Comparison of ENCODE assay signal across 33 cellular contexts in genomic region chr10:46305986-46306385, GRCh38. TPM values are rescaled to one million over a fixed set of nuclear protein-coding genes. Genes with fewer than 3 reads are reported as not detected.
"Had no signal": no experiment of that assay in that cellular context is flagged by ENCODE, and none has a peak within 500 bp of the region (broad histone marks: within the 10 kb centered on the region; RNA-seq: fewer than 3 reads in every experiment).

No MANE protein-coding gene starts in this region.

- H3K36me3 ChIP-seq: adrenal gland, MG63, Peyer's patch, SJSA1 had no signal

- H3K4me1 ChIP-seq: adrenal gland, body of pancreas, Peyer's patch had no signal

- H3K27ac ChIP-seq: adrenal gland, body of pancreas, Peyer's patch, SJSA1 had no signal

- H3K4me3 Mint-ChIP-seq: activated CD4-positive, alpha-beta T cell treated with anti-CD3 and anti-CD28 coated beads, Interleukin-2, amount 10 ng/mL, durations not matched to agents 24 days and 14 days; activated CD8-positive, alpha-beta T cell treated with anti-CD3 and anti-CD28 coated beads for 36 hours; activated naive CD4-positive, alpha-beta T cell treated with anti-CD3 and anti-CD28 coated beads for 36 hours; activated T-cell treated with anti-CD3 and anti-CD28 coated beads, Interleukin-2, amount 50 U/mL, for 4 hours; activated T-helper 1 cell treated with anti-CD3 and anti-CD28 coated beads, Interleukin-12 subunit alpha, Interleukin-12 subunit beta, Interleukin-2, Interleukin-4 antibody, amounts not matched to agents 30 ng/mL and 10 ng/mL and 1 ng/mL, durations not matched to agents 14 hours and 24 hours and 36 hours; T-helper 1 cell treated with Interleukin-12 subunit alpha and Interleukin-12 subunit beta and Interleukin-4 antibody, amounts not matched to agents 30 μg/mL and 1 μg/mL, for 36 hours; T-helper 2 cell treated with Interferon-gamma antibody and Interleukin-4, amounts not matched to agents 5 μg/mL and 100 μg/mL, for 36 hours had no signal

- H3K4me2 ChIP-seq: SK-N-SH had no signal

- DNase-seq: activated CD4-positive, alpha-beta T cell treated with anti-CD3 and anti-CD28 coated beads, Interleukin-2, amount 10 ng/mL, durations not matched to agents 24 days and 14 days; activated CD4-positive, alpha-beta T cell treated with anti-CD3 and anti-CD28 coated beads, Interleukin-2, amount 50 U/mL, for 4 hours; activated CD8-positive, alpha-beta T cell treated with anti-CD3 and anti-CD28 coated beads for 36 hours; activated gamma-delta T cell treated with Interleukin-2 at 50 U/mL for 16 hours; activated naive CD4-positive, alpha-beta T cell treated with anti-CD3 and anti-CD28 coated beads for 36 hours; activated T-cell treated with anti-CD3 and anti-CD28 coated beads, Interleukin-2, amount 50 U/mL, for 4 hours; body of pancreas; caudate nucleus; Karpas-422; KBM-7; NCI-H1048; NCI-H1105 treated with DMSO at 0.1 percent for 48 hours; NCI-H1436; NCI-H1694; NCI-H1930; NCI-H2081 treated with DMSO at 0.1 percent for 48 hours; NCI-H345; NCI-H524 treated with DMSO at 0.1 percent for 48 hours; Peyer's patch; RPMI8226; SHP77 treated with DMSO at 0.1 percent for 48 hours; SK-N-SH had no signal

- H3K9me3 Mint-ChIP-seq: activated CD4-positive, alpha-beta T cell treated with anti-CD3 and anti-CD28 coated beads, Interleukin-2, amount 10 ng/mL, durations not matched to agents 24 days and 14 days; activated CD8-positive, alpha-beta T cell treated with anti-CD3 and anti-CD28 coated beads for 36 hours; activated naive CD4-positive, alpha-beta T cell treated with anti-CD3 and anti-CD28 coated beads for 36 hours; activated naive CD4-positive, alpha-beta T cell treated with anti-CD3 and anti-CD28 coated beads, Interleukin-2, amount 50 U/mL, for 72 hours; activated T-cell treated with anti-CD3 and anti-CD28 coated beads, Interleukin-2, amount 50 U/mL, for 4 hours; activated T-helper 1 cell treated with anti-CD3 and anti-CD28 coated beads, Interleukin-12 subunit alpha, Interleukin-12 subunit beta, Interleukin-2, Interleukin-4 antibody, amounts not matched to agents 30 ng/mL and 10 ng/mL and 1 ng/mL, durations not matched to agents 14 hours and 24 hours and 36 hours; T-helper 1 cell treated with Interleukin-12 subunit alpha and Interleukin-12 subunit beta and Interleukin-4 antibody, amounts not matched to agents 30 μg/mL and 1 μg/mL, for 36 hours; T-helper 2 cell treated with Interferon-gamma antibody and Interleukin-4, amounts not matched to agents 5 μg/mL and 100 μg/mL, for 36 hours had no signal

- H3K4me3 ChIP-seq: adrenal gland, body of pancreas, MG63, Peyer's patch, SJSA1 had no signal

- H3K27me3 ChIP-seq: adrenal gland, body of pancreas, MG63, Peyer's patch, SJSA1 had no signal

- H3K4me1 Mint-ChIP-seq: activated CD4-positive, alpha-beta T cell treated with anti-CD3 and anti-CD28 coated beads, Interleukin-2, amount 10 ng/mL, durations not matched to agents 24 days and 14 days had no signal

- H3K9me3 ChIP-seq: adrenal gland, body of pancreas, MG63, Peyer's patch, SJSA1, SK-N-SH had no signal

- H3K9ac ChIP-seq: SK-N-SH had no signal

- H3K27me3 Mint-ChIP-seq: activated CD8-positive, alpha-beta T cell treated with anti-CD3 and anti-CD28 coated beads for 36 hours had no signal

- H3K27ac Mint-ChIP-seq: activated CD4-positive, alpha-beta T cell treated with anti-CD3 and anti-CD28 coated beads, Interleukin-2, amount 10 ng/mL, durations not matched to agents 24 days and 14 days; activated CD8-positive, alpha-beta T cell treated with anti-CD3 and anti-CD28 coated beads for 36 hours; activated naive CD4-positive, alpha-beta T cell treated with anti-CD3 and anti-CD28 coated beads for 36 hours; activated naive CD4-positive, alpha-beta T cell treated with anti-CD3 and anti-CD28 coated beads, Interleukin-2, amount 50 U/mL, for 72 hours; activated T-helper 1 cell treated with anti-CD3 and anti-CD28 coated beads, Interleukin-12 subunit alpha, Interleukin-12 subunit beta, Interleukin-2, Interleukin-4 antibody, amounts not matched to agents 30 ng/mL and 10 ng/mL and 1 ng/mL, durations not matched to agents 14 hours and 24 hours and 36 hours; T-helper 1 cell treated with Interleukin-12 subunit alpha and Interleukin-12 subunit beta and Interleukin-4 antibody, amounts not matched to agents 30 μg/mL and 1 μg/mL, for 36 hours; T-helper 2 cell treated with Interferon-gamma antibody and Interleukin-4, amounts not matched to agents 5 μg/mL and 100 μg/mL, for 36 hours had no signal

- H3K36me3 Mint-ChIP-seq: activated naive CD4-positive, alpha-beta T cell treated with anti-CD3 and anti-CD28 coated beads, Interleukin-2, amount 50 U/mL, for 72 hours had no signal

- ATAC-seq: activated CD8-positive, alpha-beta T cell treated with anti-CD3 and anti-CD28 coated beads for 36 hours; activated naive CD4-positive, alpha-beta T cell treated with anti-CD3 and anti-CD28 coated beads, Interleukin-2, amount 50 U/mL, for 72 hours; activated T-cell treated with anti-CD3 and anti-CD28 coated beads, Interleukin-2, amount 50 U/mL, for 4 hours; body of pancreas had no signal

RNA-seq across cellular contexts. Expression of gene ANTXRL, which starts 19.2 kb away (rescaled TPM):
- total RNA-seq: activated CD4-positive, alpha-beta T cell treated with anti-CD3 and anti-CD28 coated beads, Interleukin-2, amount 10 ng/mL, durations not matched to agents 24 days and 14 days; activated CD8-positive, alpha-beta memory T cell treated with anti-CD3 and anti-CD28 coated beads for 36 hours; activated CD8-positive, alpha-beta T cell treated with anti-CD3 and anti-CD28 coated beads for 36 hours; activated naive CD4-positive, alpha-beta T cell treated with anti-CD3 and anti-CD28 coated beads for 36 hours; activated naive CD4-positive, alpha-beta T cell treated with anti-CD3 and anti-CD28 coated beads, Interleukin-2, amount 50 U/mL, for 72 hours; activated T-cell treated with anti-CD3 and anti-CD28 coated beads, Interleukin-2, amount 50 U/mL, for 4 hours; activated T-helper 1 cell treated with anti-CD3 and anti-CD28 coated beads, Interleukin-12 subunit alpha, Interleukin-12 subunit beta, Interleukin-2, Interleukin-4 antibody, amounts not matched to agents 30 ng/mL and 10 ng/mL and 1 ng/mL, durations not matched to agents 14 hours and 24 hours and 36 hours; astrocyte; body of pancreas; bronchial epithelial cell; NCI-H460; Peyer's patch; SJSA1 had no signal
